In the genomic region with DNA sequence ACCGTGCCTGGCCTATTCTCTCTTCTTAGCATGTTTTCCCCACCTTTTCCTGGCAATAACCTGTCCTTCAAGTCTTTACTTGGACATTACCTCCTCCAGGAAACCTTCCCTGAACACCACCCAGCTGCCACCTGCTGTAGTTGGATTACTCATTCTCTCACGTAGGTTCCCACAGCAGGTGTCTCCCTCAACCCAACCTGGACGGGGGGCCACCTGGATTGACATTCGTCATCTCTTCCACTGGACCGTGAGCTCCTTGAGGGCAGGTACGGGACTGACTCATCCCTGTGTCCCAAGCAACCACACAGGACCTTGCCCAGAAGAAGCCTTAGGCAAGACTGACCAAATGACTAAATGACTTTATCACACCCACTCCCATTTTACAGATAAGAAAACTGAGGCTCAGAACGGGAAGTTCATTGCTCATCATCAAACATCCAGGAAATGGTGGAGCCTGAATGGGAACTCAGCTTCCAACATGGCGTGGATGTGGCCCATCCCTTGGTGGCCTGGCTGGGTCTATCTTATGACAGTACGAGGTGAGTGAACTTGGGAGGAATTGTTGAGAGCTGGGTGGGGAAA, we compare ENCODE assay signal across 27 cellular contexts. TPM values are rescaled to one million over a fixed set of nuclear protein-coding genes. Genes with fewer than 3 reads are reported as not detected.
A peak's percentile ranks its signal among the peaks of the same experiment; 100 is the strongest.
DNase-seq lines count a peak whose midpoint lies in the region; ATAC-seq, FAIRE-seq and TF ChIP-seq lines count a peak whose summit lies in the region.
"Had no signal": no experiment of that assay in that cellular context is flagged by ENCODE, and none has a peak within 500 bp of the region (broad histone marks: within the 10 kb centered on the region; RNA-seq: fewer than 3 reads in every experiment).

No MANE protein-coding gene starts in this region.

- no peak for TF ChIP-seq EP300 in K562 (IDR thresholded peaks at IDR 0.05; ENCODE audit: low read length)

- intact Hi-C loops in K562 (cut with micrococcal nuclease) (no loop called here), left cardiac atrium (cut with DNase I) (no loop called here)

- H3K9me3 ChIP-seq in K562 (replicated peaks; ENCODE audit: control insufficient read depth, insufficient read depth, low read depth, low read length): no peaks in the 10 kb centered on the region
- H3K9me3 ChIP-seq: Peyer's patch had no signal

- H3K27me3 ChIP-seq in K562 (ENCODE audit: control insufficient read depth in 2 of 2, insufficient read depth in 2 of 2, low read length in 2 of 2): peaks cover 5 to 34% of the 10 kb centered on the region in 2 experiments; a peak in 4 of 5 replicates
- H3K27me3 ChIP-seq: Peyer's patch had no signal

- POLR2A ChIA-PET in K562 (lab: Yijun Ruan, JAX): no interaction called here

- no peak for TF ChIP-seq RAD21 in K562 (CRISPR knock-in tag; conservative IDR thresholded peaks at IDR 0.05 in 1 of 2, IDR thresholded peaks at IDR 0.05 in 1 of 2)

- H4K20me1 ChIP-seq in K562 (replicated peaks; ENCODE audit: control insufficient read depth, insufficient read depth, low read length): no peaks in the 10 kb centered on the region

- FAIRE-seq in K562 (lab: Jason Lieb, UNC): no peak
- FAIRE-seq: GM12892, GM19239, H54 had no signal

- no peak overlapping the region for H3K9ac ChIP-seq in K562 (ENCODE audit: insufficient read depth in 1 of 2, low read depth in 2 of 2, low read length in 2 of 2)

- no TSS peak for BruUV-seq in K562 (replicated peaks; lab: Mats Ljungman, UMichigan)

- CTCF ChIA-PET in K562 (lab: Yijun Ruan, JAX; ENCODE audit: low intra/inter-chr PET ratio): no interaction called here

- ATAC-seq in K562: no peak
- ATAC-seq in esophagus mucosa: peak; percentile 79
- no peak for ATAC-seq in GM21529 (IDR thresholded peaks at IDR 0.05; ENCODE audit: unreplicated experiment)
- no peak for ATAC-seq in left cardiac atrium

- H3K4me3 ChIP-seq in K562: no peak overlapping the region
- H3K4me3 ChIP-seq: Peyer's patch, SK-N-MC had no signal

- DNase-seq in HT-29 (ENCODE audit: low spot score) (peak; percentile 68), K562 (ENCODE audit: extremely low read depth in 1 of 4, low spot score in 3 of 4) (no peak), renal cortical epithelial cell (ENCODE audit: low read depth) (peak; percentile 14), left cardiac atrium (no peak), NCI-H510A (lab: John Stamatoyannopoulos, UW) (no peak)
- DNase-seq: C1 segment of cervical spinal cord; CD4-positive, alpha-beta memory T cell; COR-L47; DND-41; Kasumi-1; MV-4-11; NCI-H1105; NCI-H1436 treated with DMSO at 0.1 percent for 48 hours; NCI-H2029; NCI-H446 treated with DMSO at 0.1 percent for 48 hours; NCI-H69; Peyer's patch; SIG-M5 had no signal

- H2AFZ ChIP-seq in K562 (ENCODE audit: low read depth, low read length): no peak overlapping the region

- H3K27ac ChIP-seq in K562 (ENCODE audit: extremely low read depth, low read depth, low read length): no peak overlapping the region
- H3K27ac ChIP-seq: HL-60, Peyer's patch, SK-N-MC had no signal

- H3K4me1 ChIP-seq in K562 (replicated peaks in 1 of 2; ENCODE audit: control insufficient read depth in 2 of 2, insufficient read depth in 2 of 2, low read length in 2 of 2): peaks cover 0 to 10% of the 10 kb centered on the region in 2 experiments; a peak in 2 of 5 replicates
- H3K4me1 ChIP-seq: Peyer's patch had no signal

- H3K4me2 ChIP-seq in K562 (ENCODE audit: insufficient read depth, low read length): no peak overlapping the region

- no peaks in the 10 kb centered on the region for H3K36me3 ChIP-seq in K562 (ENCODE audit: control insufficient read depth, insufficient read depth, low read length)
- H3K36me3 ChIP-seq: Peyer's patch had no signal

- no peaks in the 10 kb centered on the region for H3K79me2 ChIP-seq in K562 (ENCODE audit: control insufficient read depth, insufficient read depth, low read length)

- 0% methylated on average over 8 of the region's 9 CpGs for WGBS in K562 (ENCODE audit: insufficient coverage, low coverage, missing lambda C conversion rate)

- in situ Hi-C loops in K562 (cut with MboI): no loop called here

- no peak for TF ChIP-seq POLR2A in K562 (conservative IDR thresholded peaks at IDR 0.05)

- no peaks in the 10 kb centered on the region for H3K9me1 ChIP-seq in K562 (ENCODE audit: control insufficient read depth, insufficient read depth, low read length)

- TF ChIP-seq CTCF in K562 (IDR thresholded peaks at IDR 0.05 in 2 of 3, conservative IDR thresholded peaks at IDR 0.05 in 1 of 3; ENCODE audit: insufficient read depth in 2 of 3, low read depth in 1 of 3, low read length in 3 of 3): no peak

RNA-seq across cellular contexts. Expression of gene KLK6, which starts 3.5 kb away (rescaled TPM):
- 352 and 367 TPM in 2 replicates for total RNA-seq in HT-29 (2014; rRNA removed; shearing (Covaris generic))
- not detected in 2 replicates for total RNA-seq in K562 (2011; cell fraction: chromatin; rRNA removed; ENCODE audit: low replicate concordance)
- not detected in 2 replicates for total RNA-seq in K562 (2011; cell fraction: nucleolus; rRNA removed)
- total RNA-seq in K562 (2011; cell fraction: nucleoplasm; rRNA removed): not detected in 2 replicates
- total RNA-seq in K562 (2014; rRNA removed) (not detected in 2 replicates), K562 (2014; rRNA removed; fragmentation: Illumina TruSeq; extraction: Trizol) (not detected in 2 replicates), K562 (2015; rRNA removed; fragmentation: Illumina TruSeq; extraction: Trizol) (not detected in 2 replicates), K562 (2021) (not detected in 2 replicates), esophagus mucosa (106 TPM), renal cortical epithelial cell (1.0 and 16.8 TPM in 2 replicates), left cardiac atrium (not detected)
- polyA plus RNA-seq in K562 (2011; rRNA removed) (not detected in 2 replicates), K562 (2014; fragmentation: Illumina TruSeq; extraction: Trizol) (not detected in 2 replicates), K562 (2014; fragmentation: Nextera tagmentation; extraction: Ambion mirVana) (not detected), K562 (2014; rRNA removed) (not detected in 2 replicates)
- not detected in 2 replicates for polyA plus RNA-seq in K562 (2011; cell fraction: cytosol; rRNA removed)
- 0.11 TPM in 1 of 2 replicates, not detected in the other for polyA plus RNA-seq in K562 (2011; cell fraction: nucleus; rRNA removed)
- not detected in 2 replicates for polyA plus RNA-seq in K562 (2012)
- not detected in 2 replicates for polyA minus RNA-seq in K562 (2011; rRNA and poly(A)+ RNA removed)
- not detected in 2 replicates for polyA minus RNA-seq in K562 (2011; cell fraction: cytosol; rRNA and poly(A)+ RNA removed)
- not detected in 2 replicates for polyA minus RNA-seq in K562 (2011; cell fraction: nucleus; rRNA and poly(A)+ RNA removed)
- total RNA-seq: A673; CD4-positive, alpha-beta memory T cell; Peyer's patch had no signal
- polyA plus RNA-seq: CD4-positive, alpha-beta memory T cell had no signal

RNA-seq across cellular contexts. Expression of gene KLK7, which starts 10.8 kb away (rescaled TPM):
- total RNA-seq in HT-29 (2014; rRNA removed; shearing (Covaris generic)): 0.13 and 0.31 TPM in 2 replicates
- total RNA-seq in K562 (2011; cell fraction: chromatin; rRNA removed; ENCODE audit: low replicate concordance): not detected in 2 replicates
- total RNA-seq in K562 (2011; cell fraction: nucleolus; rRNA removed): not detected in 2 replicates
- not detected in 2 replicates for total RNA-seq in K562 (2011; cell fraction: nucleoplasm; rRNA removed)
- total RNA-seq in K562 (2014; rRNA removed): not detected in 2 replicates
- total RNA-seq in K562 (2014; rRNA removed; fragmentation: Illumina TruSeq; extraction: Trizol): not detected in 2 replicates
- not detected in 2 replicates for total RNA-seq in K562 (2015; rRNA removed; fragmentation: Illumina TruSeq; extraction: Trizol)
- total RNA-seq in K562 (2021): not detected in 2 replicates
- polyA plus RNA-seq in K562 (2011; rRNA removed): not detected in 2 replicates
- polyA plus RNA-seq in K562 (2011; cell fraction: cytosol; rRNA removed): 0.06 TPM in 1 of 2 replicates, not detected in the other
- polyA plus RNA-seq in K562 (2011; cell fraction: nucleus; rRNA removed): not detected in 2 replicates
- 0.08 TPM in 1 of 2 replicates, not detected in the other for polyA plus RNA-seq in K562 (2012)
- polyA plus RNA-seq in K562 (2014; fragmentation: Illumina TruSeq; extraction: Trizol): not detected in 2 replicates
- polyA plus RNA-seq in K562 (2014; fragmentation: Nextera tagmentation; extraction: Ambion mirVana): under 1 TPM in 1 of 2 experiments, not detected in 1; 0.03 TPM
- not detected in 2 replicates for polyA plus RNA-seq in K562 (2014; rRNA removed)
- polyA minus RNA-seq in K562 (2011; rRNA and poly(A)+ RNA removed): not detected in 2 replicates
- polyA minus RNA-seq in K562 (2011; cell fraction: cytosol; rRNA and poly(A)+ RNA removed): not detected in 2 replicates
- polyA minus RNA-seq in K562 (2011; cell fraction: nucleus; rRNA and poly(A)+ RNA removed): not detected in 2 replicates
- total RNA-seq in esophagus mucosa: 146 TPM
- 0.30 and 10.8 TPM in 2 replicates for total RNA-seq in renal cortical epithelial cell
- under 1 TPM in 1 of 2 donors, not detected in 1; 0.16 TPM for total RNA-seq in left cardiac atrium
- total RNA-seq: A673; CD4-positive, alpha-beta memory T cell; M059J had no signal
- polyA plus RNA-seq: CD4-positive, alpha-beta memory T cell had no signal

RNA-seq across cellular contexts. Expression of gene KLK5, which starts 20.0 kb away (rescaled TPM):
- 0.08 and 0.13 TPM in 2 replicates for total RNA-seq in HT-29 (2014; rRNA removed; shearing (Covaris generic))
- not detected in 2 replicates for total RNA-seq in K562 (2011; cell fraction: chromatin; rRNA removed; ENCODE audit: low replicate concordance)
- total RNA-seq in K562 (2011; cell fraction: nucleolus; rRNA removed): not detected in 2 replicates
- total RNA-seq in K562 (2011; cell fraction: nucleoplasm; rRNA removed): not detected in 2 replicates
- total RNA-seq in K562 (2014; rRNA removed) (not detected in 2 replicates), K562 (2014; rRNA removed; fragmentation: Illumina TruSeq; extraction: Trizol) (not detected in 2 replicates), K562 (2015; rRNA removed; fragmentation: Illumina TruSeq; extraction: Trizol) (not detected in 2 replicates), K562 (2021) (not detected in 2 replicates), esophagus mucosa (93.9 TPM), renal cortical epithelial cell (1.3 and 20.7 TPM in 2 replicates), left cardiac atrium (under 1 TPM in 1 of 2 donors, not detected in 1; 0.42 TPM)
- polyA plus RNA-seq in K562 (2011; rRNA removed) (not detected in 2 replicates), K562 (2014; fragmentation: Illumina TruSeq; extraction: Trizol) (not detected in 2 replicates), K562 (2014; fragmentation: Nextera tagmentation; extraction: Ambion mirVana) (not detected), K562 (2014; rRNA removed) (not detected in 2 replicates)
- not detected in 2 replicates for polyA plus RNA-seq in K562 (2011; cell fraction: cytosol; rRNA removed)
- polyA plus RNA-seq in K562 (2011; cell fraction: nucleus; rRNA removed): not detected in 2 replicates
- not detected in 2 replicates for polyA plus RNA-seq in K562 (2012)
- polyA minus RNA-seq in K562 (2011; rRNA and poly(A)+ RNA removed): not detected in 2 replicates
- not detected in 2 replicates for polyA minus RNA-seq in K562 (2011; cell fraction: cytosol; rRNA and poly(A)+ RNA removed)
- polyA minus RNA-seq in K562 (2011; cell fraction: nucleus; rRNA and poly(A)+ RNA removed): not detected in 2 replicates
- total RNA-seq: A673; CD4-positive, alpha-beta memory T cell; M059J; Peyer's patch had no signal
- polyA plus RNA-seq: CD4-positive, alpha-beta memory T cell had no signal

RNA-seq across cellular contexts. Expression of gene KLK8, which starts 28.5 kb away (rescaled TPM):
- total RNA-seq in HT-29 (2014; rRNA removed; shearing (Covaris generic)): 4.2 and 8.7 TPM in 2 replicates
- 0.93 TPM in 1 of 2 replicates, not detected in the other for total RNA-seq in K562 (2011; cell fraction: chromatin; rRNA removed; ENCODE audit: low replicate concordance)
- 0.66 and 2.2 TPM in 2 replicates for total RNA-seq in K562 (2011; cell fraction: nucleolus; rRNA removed)
- 1.2 and 3.7 TPM in 2 replicates for total RNA-seq in K562 (2011; cell fraction: nucleoplasm; rRNA removed)
- 0.45 TPM in 1 of 2 replicates, not detected in the other for total RNA-seq in K562 (2014; rRNA removed)
- total RNA-seq in K562 (2014; rRNA removed; fragmentation: Illumina TruSeq; extraction: Trizol): 0.40 TPM in 1 of 2 replicates, not detected in the other
- total RNA-seq in K562 (2015; rRNA removed; fragmentation: Illumina TruSeq; extraction: Trizol): 0.41 and 0.76 TPM in 2 replicates
- total RNA-seq in K562 (2021): 1.4 TPM in 2 replicates
- 0.62 and 0.79 TPM in 2 replicates for polyA plus RNA-seq in K562 (2011; rRNA removed)
- polyA plus RNA-seq in K562 (2011; cell fraction: cytosol; rRNA removed): 0.65 and 1.9 TPM in 2 replicates
- 0.72 and 2.0 TPM in 2 replicates for polyA plus RNA-seq in K562 (2011; cell fraction: nucleus; rRNA removed)
- 1.6 and 3.0 TPM in 2 replicates for polyA plus RNA-seq in K562 (2012)
- polyA plus RNA-seq in K562 (2014; fragmentation: Illumina TruSeq; extraction: Trizol): 0.44 and 0.49 TPM in 2 replicates
- polyA plus RNA-seq in K562 (2014; fragmentation: Nextera tagmentation; extraction: Ambion mirVana): 1 to 10 TPM in 1 of 2 experiments, under 1 TPM in 1; 0.37 to 1.7 TPM
- polyA plus RNA-seq in K562 (2014; rRNA removed): 1.1 and 1.4 TPM in 2 replicates
- not detected in 2 replicates for polyA minus RNA-seq in K562 (2011; rRNA and poly(A)+ RNA removed)
- not detected in 2 replicates for polyA minus RNA-seq in K562 (2011; cell fraction: cytosol; rRNA and poly(A)+ RNA removed)
- polyA minus RNA-seq in K562 (2011; cell fraction: nucleus; rRNA and poly(A)+ RNA removed): 0.67 TPM in 1 of 2 replicates, not detected in the other
- 418 TPM for total RNA-seq in esophagus mucosa
- total RNA-seq in renal cortical epithelial cell: 5.4 TPM in 1 of 2 replicates, not detected in the other
- under 1 TPM in 1 of 2 donors, not detected in 1; 0.53 TPM for total RNA-seq in left cardiac atrium
- total RNA-seq: A673; CD4-positive, alpha-beta memory T cell; M059J; Peyer's patch had no signal
- polyA plus RNA-seq: CD4-positive, alpha-beta memory T cell had no signal

RNA-seq across cellular contexts. Expression of gene KLK10, which starts 46.6 kb away (rescaled TPM):
- total RNA-seq in HT-29 (2014; rRNA removed; shearing (Covaris generic)): 154 and 171 TPM in 2 replicates
- not detected in 2 replicates for total RNA-seq in K562 (2011; cell fraction: chromatin; rRNA removed; ENCODE audit: low replicate concordance)
- not detected in 2 replicates for total RNA-seq in K562 (2011; cell fraction: nucleolus; rRNA removed)
- 0.46 TPM in 1 of 2 replicates, not detected in the other for total RNA-seq in K562 (2011; cell fraction: nucleoplasm; rRNA removed)
- total RNA-seq in K562 (2014; rRNA removed): not detected in 2 replicates
- not detected in 2 replicates for total RNA-seq in K562 (2014; rRNA removed; fragmentation: Illumina TruSeq; extraction: Trizol)
- total RNA-seq in K562 (2015; rRNA removed; fragmentation: Illumina TruSeq; extraction: Trizol): not detected in 2 replicates
- total RNA-seq in K562 (2021): 0.11 TPM in 1 of 2 replicates, not detected in the other
- not detected in 2 replicates for polyA plus RNA-seq in K562 (2011; rRNA removed)
- polyA plus RNA-seq in K562 (2011; cell fraction: cytosol; rRNA removed): 0.18 TPM in 1 of 2 replicates, not detected in the other
- polyA plus RNA-seq in K562 (2011; cell fraction: nucleus; rRNA removed): not detected in 2 replicates
- 0.03 and 0.08 TPM in 2 replicates for polyA plus RNA-seq in K562 (2012)
- not detected in 2 replicates for polyA plus RNA-seq in K562 (2014; fragmentation: Illumina TruSeq; extraction: Trizol)
- polyA plus RNA-seq in K562 (2014; fragmentation: Nextera tagmentation; extraction: Ambion mirVana): not detected
- polyA plus RNA-seq in K562 (2014; rRNA removed): not detected in 2 replicates
- not detected in 2 replicates for polyA minus RNA-seq in K562 (2011; rRNA and poly(A)+ RNA removed)
- not detected in 2 replicates for polyA minus RNA-seq in K562 (2011; cell fraction: cytosol; rRNA and poly(A)+ RNA removed)
- polyA minus RNA-seq in K562 (2011; cell fraction: nucleus; rRNA and poly(A)+ RNA removed): not detected in 2 replicates
- 225 TPM for total RNA-seq in esophagus mucosa
- total RNA-seq in renal cortical epithelial cell: 0.60 and 17.4 TPM in 2 replicates
- total RNA-seq in left cardiac atrium: under 1 TPM; 0.26 to 0.32 TPM
- total RNA-seq: A673; CD4-positive, alpha-beta memory T cell; M059J had no signal
- polyA plus RNA-seq: CD4-positive, alpha-beta memory T cell had no signal

Comparison
In these comparisons a context has a peak if more than half of its experiments do, and no peak if none do; other contexts are left out.
1. DNase-seq: peak in HT-29 (single experiment) and renal cortical epithelial cell (single experiment); none in K562 (0 of 4), left cardiac atrium (single experiment) and NCI-H510A (single experiment).
2. RNA of gene KLK7, which starts 10.8 kb away (total RNA-seq): 146 TPM in esophagus mucosa (single experiment); 0.30 to 10.8 TPM in renal cortical epithelial cell, 0.16 TPM in left cardiac atrium, 0.13 to 0.31 TPM in HT-29 and not detected in K562; every median in the first group is over 10 times any median in the second.